Comparison of ENCODE assay signal across 12 cellular contexts in genomic region chr7:158861936-158862704, GRCh38. TPM values are rescaled to one million over a fixed set of nuclear protein-coding genes. Genes with fewer than 3 reads are reported as not detected.
DNase-seq lines count a peak whose midpoint lies in the region; ATAC-seq and TF ChIP-seq lines count a peak whose summit lies in the region.
"Had no signal": no experiment of that assay in that cellular context is flagged by ENCODE, and none has a peak within 500 bp of the region (broad histone marks: within the 10 kb centered on the region; RNA-seq: fewer than 3 reads in every experiment).

No MANE protein-coding gene starts in this region.

- POLR2A ChIA-PET in activated CD4-positive, alpha-beta T cell treated with anti-CD3 and anti-CD28 coated beads for 36 hours (lab: Charles Lee) = no interaction called here

- H3K4me3 Mint-ChIP-seq in activated CD4-positive, alpha-beta T cell treated with anti-CD3 and anti-CD28 coated beads for 36 hours = peak overlapping the region; percentile 6
- H3K4me3 Mint-ChIP-seq in effector memory CD8-positive, alpha-beta T cell = peak overlapping the region; percentile 38 to 47

- ATAC-seq in activated CD4-positive, alpha-beta T cell treated with anti-CD3 and anti-CD28 coated beads for 36 hours = no peak
- ATAC-seq in effector memory CD8-positive, alpha-beta T cell (replicated peaks) = no peak
- ATAC-seq in psoas muscle (no peak), GM21390 (IDR thresholded peaks at IDR 0.05; ENCODE audit: unreplicated experiment) (no peak)

- H3K4me1 ChIP-seq in Loucy (ENCODE audit: insufficient read depth, low read length, poor library complexity, severe bottlenecking) (peaks cover 40% of the 10 kb centered on the region), psoas muscle (peaks cover 29% of the 10 kb centered on the region)

- H3K9ac ChIP-seq in Loucy (ENCODE audit: low read depth, low read length, poor library complexity, severe bottlenecking) = no peak overlapping the region

- H3K36me3 Mint-ChIP-seq in activated CD4-positive, alpha-beta T cell treated with anti-CD3 and anti-CD28 coated beads for 36 hours (ENCODE audit: low read depth) = peaks cover 8% of the 10 kb centered on the region
- no peaks in the 10 kb centered on the region for H3K36me3 Mint-ChIP-seq in effector memory CD8-positive, alpha-beta T cell (ENCODE audit: insufficient read depth)

- H3K27ac ChIP-seq in psoas muscle = peak overlapping the region; percentile 86

- no peaks in the 10 kb centered on the region for H3K27me3 Mint-ChIP-seq in activated CD4-positive, alpha-beta T cell treated with anti-CD3 and anti-CD28 coated beads for 36 hours
- no peaks in the 10 kb centered on the region for H3K27me3 Mint-ChIP-seq in effector memory CD8-positive, alpha-beta T cell

- TF ChIP-seq CTCF in Loucy (conservative IDR thresholded peaks at IDR 0.05; ENCODE audit: low read length) (0 out of 2 replicates have a peak, but pooled peaks have one; percentile 19), psoas muscle (IDR thresholded peaks at IDR 0.05) (no peak)

- no peaks in the 10 kb centered on the region for H3K79me2 ChIP-seq in Loucy (ENCODE audit: insufficient read depth, low read length)

- CTCF ChIA-PET in activated CD4-positive, alpha-beta T cell treated with anti-CD3 and anti-CD28 coated beads for 36 hours (lab: Charles Lee) = no interaction called here

- H3F3A ChIP-seq in Loucy (ENCODE audit: low read depth) = peaks cover 4% of the 10 kb centered on the region; the same call in 1 of the 2 replicates

- H3K27me3 ChIP-seq in Loucy (ENCODE audit: insufficient read depth, low read length, poor library complexity, severe bottlenecking) = no peaks in the 10 kb centered on the region
- no peaks in the 10 kb centered on the region for H3K27me3 ChIP-seq in psoas muscle (ENCODE audit: insufficient read depth in 3 of 3, low read length in 2 of 3)
- H3K27me3 ChIP-seq: MG63 had no signal

- no peak overlapping the region for H2AFZ ChIP-seq in Loucy (ENCODE audit: low read length)

- intact Hi-C loops in activated CD4-positive, alpha-beta T cell treated with anti-CD3 and anti-CD28 coated beads for 36 hours (cut with DNase I, micrococcal nuclease) = loop anchor here in 1 of 2 experiments (5.0 kb wide), 1 partner anchor 85 kb away; no protein-coding TSS in a partner anchor
- intact Hi-C loops in psoas muscle (cut with DNase I) = loop anchor here (5.0 to 10.0 kb wide), 3 partner anchors 35 to 80 kb away; partner anchors contain the start of gene ESYT2 (in 1 of the 2)
- intact Hi-C loops in posterior vena cava (cut with DNase I) = loop anchor here in 1 of 2 donors (5.0 kb wide), 1 partner anchor 35 kb away; the partner anchor contains the start of gene ESYT2

- H3K4me2 ChIP-seq in Loucy (ENCODE audit: low read depth, low read length, poor library complexity, severe bottlenecking) = no peak overlapping the region

- H3K9me3 Mint-ChIP-seq in activated CD4-positive, alpha-beta T cell treated with anti-CD3 and anti-CD28 coated beads for 36 hours (ENCODE audit: low read depth) = no peaks in the 10 kb centered on the region
- H3K9me3 Mint-ChIP-seq in effector memory CD8-positive, alpha-beta T cell = no peaks in the 10 kb centered on the region

- H3K9me2 ChIP-seq in Loucy (replicated peaks; ENCODE audit: low read depth, low read length) = no peaks in the 10 kb centered on the region

- H4K20me1 ChIP-seq in Loucy (ENCODE audit: insufficient read depth, low read length, poor library complexity, severe bottlenecking) = no peaks in the 10 kb centered on the region

- H3K9me3 ChIP-seq in Loucy (ENCODE audit: insufficient read depth, low read depth, low read length) (no peaks in the 10 kb centered on the region), psoas muscle (no peaks in the 10 kb centered on the region)
- H3K9me3 ChIP-seq: A549, MG63 had no signal

- no peaks in the 10 kb centered on the region for H3K36me3 ChIP-seq in Loucy (ENCODE audit: insufficient read depth, low read length)
- peaks cover 0 to 6% of the 10 kb centered on the region in 2 donors for H3K36me3 ChIP-seq in psoas muscle (ENCODE audit: insufficient read depth in 1 of 2, low read depth in 1 of 2)
- H3K36me3 ChIP-seq: MG63 had no signal

- H3K27ac Mint-ChIP-seq in activated CD4-positive, alpha-beta T cell treated with anti-CD3 and anti-CD28 coated beads for 36 hours = peak overlapping the region; percentile 58
- H3K27ac Mint-ChIP-seq in effector memory CD8-positive, alpha-beta T cell = peak overlapping the region; percentile 69 to 72

- peaks cover 50% of the 10 kb centered on the region for H3K4me1 Mint-ChIP-seq in activated CD4-positive, alpha-beta T cell treated with anti-CD3 and anti-CD28 coated beads for 36 hours
- H3K4me1 Mint-ChIP-seq in effector memory CD8-positive, alpha-beta T cell (ENCODE audit: low read depth in 2 of 2) = peaks cover 24 to 27% of the 10 kb centered on the region in 2 donors

- DNase-seq in activated CD4-positive, alpha-beta T cell treated with anti-CD3 and anti-CD28 coated beads for 36 hours = no peak
- DNase-seq in activated CD4-positive, alpha-beta T cell treated with anti-CD3 and anti-CD28 coated beads, Interleukin-2, amount 50 U/mL, for 4 hours = no peak
- no peak for DNase-seq in effector memory CD8-positive, alpha-beta T cell
- no peak for DNase-seq in psoas muscle
- no peak for DNase-seq in pons (ENCODE audit: low spot score)
- no peak for DNase-seq in posterior vena cava (ENCODE audit: low spot score)
- DNase-seq: MG63, NCI-H345, PC-3 had no signal

- H3K4me3 ChIP-seq in Loucy (ENCODE audit: low read length, poor library complexity, severe bottlenecking) (no peak overlapping the region), psoas muscle (no peak overlapping the region)
- H3K4me3 ChIP-seq: MG63 had no signal

- WGBS in psoas muscle, 3 donors = 86 to 89% (median 88%) methylated on average over 11 of the region's 11 CpGs

RNA-seq across cellular contexts. Expression of gene DYNC2I1, which starts 5.8 kb away (rescaled TPM):
- total RNA-seq in activated CD4-positive, alpha-beta T cell treated with anti-CD3 and anti-CD28 coated beads for 36 hours = 10 to 100 TPM; 14.0 to 15.2 TPM
- total RNA-seq in psoas muscle (10 to 100 TPM; 11.1 to 23.6 (median 18.2) TPM), posterior vena cava (10 to 100 TPM; 21.7 to 29.9 TPM)
- polyA plus RNA-seq in psoas muscle = 10 to 100 TPM in 2 of 3 donors, 1 to 10 TPM in 1; 9.7 to 18.1 (median 10.0) TPM

RNA-seq across cellular contexts. Expression of gene ESYT2, which starts 32.8 kb away (rescaled TPM):
- 10 to 100 TPM; 68.5 to 73.7 TPM for total RNA-seq in activated CD4-positive, alpha-beta T cell treated with anti-CD3 and anti-CD28 coated beads for 36 hours
- 10 to 100 TPM; 35.9 to 63.4 (median 54.1) TPM for total RNA-seq in psoas muscle
- polyA plus RNA-seq in psoas muscle = 10 to 100 TPM; 27.5 to 44.0 (median 28.5) TPM
- 100 to 1,000 TPM; 145 to 181 TPM for total RNA-seq in posterior vena cava
